Comparison of ENCODE assay signal across 8 cellular contexts in genomic region chr12:120725659-120726509, GRCh38. TPM values are rescaled to one million over a fixed set of nuclear protein-coding genes. Genes with fewer than 3 reads are reported as not detected.
DNase-seq lines count a peak whose midpoint lies in the region; ATAC-seq and TF ChIP-seq lines count a peak whose summit lies in the region.

Gene ACADS, plus strand, starts transcription at chr12:120725826. Its CDS starts 60 bp downstream, at chr12:120725886.

- peaks cover 19% of the 10 kb centered on the region for H3K36me3 Mint-ChIP-seq in activated CD8-positive, alpha-beta T cell treated with anti-CD3 and anti-CD28 coated beads for 36 hours (ENCODE audit: low read depth)

- H3K9me3 Mint-ChIP-seq in activated CD8-positive, alpha-beta T cell treated with anti-CD3 and anti-CD28 coated beads for 36 hours: no peaks in the 10 kb centered on the region

- ATAC-seq in GM19395 (IDR thresholded peaks at IDR 0.05; ENCODE audit: unreplicated experiment) (peak; percentile 87), HG03521 (IDR thresholded peaks at IDR 0.05; ENCODE audit: unreplicated experiment) (peak; percentile 98)
- ATAC-seq in activated CD8-positive, alpha-beta T cell treated with anti-CD3 and anti-CD28 coated beads for 36 hours: peak; percentile 100

- CTCF ChIA-PET in activated CD8-positive, alpha-beta T cell treated with anti-CD3 and anti-CD28 coated beads for 36 hours (lab: Charles Lee): interaction anchor here (0.9 to 1.5 kb wide), 6 partner anchors 11 to 246 kb away, joined by 4 to 7 read pairs (median 4); no protein-coding TSS in a partner anchor

- no peaks in the 10 kb centered on the region for H3K27me3 Mint-ChIP-seq in activated CD8-positive, alpha-beta T cell treated with anti-CD3 and anti-CD28 coated beads for 36 hours

- peak within 1 kb of the TSS; percentile 88 for H3K4me3 Mint-ChIP-seq in activated CD8-positive, alpha-beta T cell treated with anti-CD3 and anti-CD28 coated beads for 36 hours

- intact Hi-C loops in activated CD8-positive, alpha-beta T cell treated with anti-CD3 and anti-CD28 coated beads for 36 hours (cut with micrococcal nuclease): no loop called here

- DNase-seq in CD1c-positive myeloid dendritic cell (ENCODE audit: extremely low spot score): peak; percentile 94
- DNase-seq in NCI-H82 (lab: John Stamatoyannopoulos, UW): peak; percentile 94
- DNase-seq in activated CD8-positive, alpha-beta T cell treated with anti-CD3 and anti-CD28 coated beads for 36 hours: peak; percentile 92
- peak; percentile 84 for DNase-seq in effector CD4-positive, alpha-beta T cell
- peak; percentile 88 for DNase-seq in lung microvascular endothelial cell (ENCODE audit: low read depth in 2 of 2)
- DNase-seq in stimulated activated CD4-positive, alpha-beta T cell treated with anti-CD3 and anti-CD28 coated beads, TNF-alpha, amount 100 ng/mL, for 4 hours (ENCODE audit: low read depth in 3 of 3): peak; percentile 76 to 90 (median 79)

- POLR2A ChIA-PET in activated CD8-positive, alpha-beta T cell treated with anti-CD3 and anti-CD28 coated beads for 36 hours (lab: Charles Lee): interaction anchor here (0.6 to 1.4 kb wide), 4 partner anchors 15 to 420 kb away, joined by 3 read pairs; partner anchors contain the start of gene UNC119B

- H3K4me1 Mint-ChIP-seq in activated CD8-positive, alpha-beta T cell treated with anti-CD3 and anti-CD28 coated beads for 36 hours (ENCODE audit: low read depth): peaks cover 11% of the 10 kb centered on the region

- peak within 1 kb of the TSS; percentile 68 for H3K27ac Mint-ChIP-seq in activated CD8-positive, alpha-beta T cell treated with anti-CD3 and anti-CD28 coated beads for 36 hours

- TF ChIP-seq CTCF in activated CD8-positive, alpha-beta T cell treated with anti-CD3 and anti-CD28 coated beads for 36 hours (IDR thresholded peaks at IDR 0.05): no peak

RNA-seq across cellular contexts. Expression of gene ACADS, which starts in this region (rescaled TPM):
- total RNA-seq in activated CD8-positive, alpha-beta T cell treated with anti-CD3 and anti-CD28 coated beads for 36 hours: 10 to 100 TPM; 17.4 to 18.1 TPM
- total RNA-seq in lung microvascular endothelial cell: 21.4 and 23.0 TPM in 2 replicates

Comparison
In these comparisons a context has a peak if more than half of its experiments do, and no peak if none do; other contexts are left out.
1. Peak in every context shown above with its lines: DNase-seq and ATAC-seq.